9 cellular contexts compared by ENCODE assay signal in the genomic region with DNA sequence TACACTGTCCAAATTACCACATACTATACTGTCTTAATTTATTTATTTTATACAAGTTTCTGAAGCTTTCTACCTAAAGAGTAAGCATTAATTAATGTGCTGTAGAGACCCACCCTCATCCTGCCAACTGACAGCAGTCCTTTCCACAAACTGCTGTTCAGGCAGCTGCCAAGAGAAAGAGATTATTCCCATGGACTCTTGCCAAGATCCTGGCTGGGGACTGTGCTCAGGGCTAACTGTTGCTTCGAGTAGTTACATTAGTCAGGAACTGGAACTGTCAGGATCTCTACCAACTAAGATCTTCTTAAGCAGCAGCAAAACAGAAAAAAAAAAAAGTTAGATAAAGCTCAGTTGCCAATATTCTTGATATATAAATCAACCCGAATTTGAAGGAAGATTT.
A peak's percentile ranks its signal among the peaks of the same experiment; 100 is the strongest.
DNase-seq lines count a peak whose midpoint lies in the region; ATAC-seq and TF ChIP-seq lines count a peak whose summit lies in the region.
"Had no signal": no experiment of that assay in that cellular context is flagged by ENCODE, and none has a peak within 500 bp of the region (broad histone marks: within the 10 kb centered on the region; RNA-seq: fewer than 3 reads in every experiment).

No MANE protein-coding gene starts in this region.

- no peak overlapping the region for H3K27ac ChIP-seq in adrenal gland

- DNase-seq in DMS 273 (lab: John Stamatoyannopoulos, UW; ENCODE audit: unreplicated experiment), result peak; percentile 98
- DNase-seq in NCI-H1694 (lab: John Stamatoyannopoulos, UW), result peak; percentile 77
- DNase-seq in adrenal gland, result peak in 6 of 7 donors; percentile 15 to 61 (median 24)
- DNase-seq in lung microvascular endothelial cell (ENCODE audit: low read depth in 2 of 2), result peak; percentile 86 to 89
- no peak for DNase-seq in superior temporal gyrus (ENCODE audit: extremely low spot score)
- DNase-seq in stimulated activated CD4-positive, alpha-beta T cell treated with anti-CD3 and anti-CD28 coated beads, Interleukin-2, amount 100 ng/mL, for 24 hours, result no peak
- DNase-seq in AG20443 (ENCODE audit: low spot score), result no peak
- DNase-seq: Kasumi-1 had no signal

- no peaks in the 10 kb centered on the region for H3K27me3 ChIP-seq in adrenal gland

- intact Hi-C loops in adrenal gland (cut with DNase I), result no loop called here

- no peak for TF ChIP-seq POLR2A in adrenal gland (IDR thresholded peaks at IDR 0.05)

- TF ChIP-seq CTCF in adrenal gland (IDR thresholded peaks at IDR 0.05), result no peak

- H3K9me3 ChIP-seq in adrenal gland (replicated peaks in 1 of 3), result no peaks in the 10 kb centered on the region

- H3K36me3 ChIP-seq in adrenal gland (replicated peaks in 1 of 2), result no peaks in the 10 kb centered on the region

- ATAC-seq in HG02938 (IDR thresholded peaks at IDR 0.05; ENCODE audit: unreplicated experiment), result no peak

- no peaks in the 10 kb centered on the region for H3K4me1 ChIP-seq in adrenal gland (replicated peaks in 1 of 2)

- H3K4me3 ChIP-seq in adrenal gland, result no peak overlapping the region

- WGBS in adrenal gland, 4 donors, result 13 to 20% (median 18%) methylated on average over 2 of the region's 2 CpGs

Comparison
In these comparisons a context has a peak if more than half of its experiments do, and no peak if none do; other contexts are left out.
1. DNase-seq: peak in DMS 273 (single experiment), NCI-H1694 (single experiment), adrenal gland (6 of 7) and lung microvascular endothelial cell (2 of 2); none in superior temporal gyrus (single experiment), stimulated activated CD4-positive, alpha-beta T cell treated with anti-CD3 and anti-CD28 coated beads, Interleukin-2, amount 100 ng/mL, for 24 hours (0 of 2) and AG20443 (single experiment).